Comparison of ENCODE assay signal across 8 cellular contexts in the genomic region with DNA sequence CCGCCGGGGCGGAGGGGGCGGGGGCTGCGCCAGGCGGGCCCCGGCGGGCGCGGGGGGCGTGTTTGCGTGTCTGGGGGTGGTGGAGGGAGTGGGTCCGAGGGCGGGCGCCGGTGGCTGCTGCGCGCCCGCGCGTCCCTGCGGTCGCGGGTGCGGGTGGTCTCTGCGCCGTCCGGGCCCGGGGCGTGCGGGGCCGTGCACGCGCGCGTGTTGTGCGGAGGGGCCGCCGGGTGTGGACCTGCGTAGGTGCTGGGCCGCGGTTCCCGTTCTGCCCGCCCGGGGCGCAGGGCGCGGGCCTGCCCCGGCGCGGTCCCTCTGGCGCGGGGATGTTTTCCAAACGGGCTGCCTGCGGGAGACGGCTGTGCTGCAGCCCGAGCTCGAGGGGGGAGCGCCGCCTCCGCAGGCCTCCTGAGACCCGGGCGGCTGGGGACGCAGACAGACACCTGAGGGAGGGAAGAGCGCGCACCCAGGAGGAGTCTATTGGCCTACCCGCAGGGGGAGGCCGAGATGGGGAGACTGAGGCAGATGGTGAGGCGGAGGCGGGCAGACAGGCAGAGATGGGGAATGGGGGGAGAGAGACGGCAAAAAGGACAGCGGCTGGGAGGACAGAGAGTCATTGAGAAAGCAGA. TPM values are rescaled to one million over a fixed set of nuclear protein-coding genes. Genes with fewer than 3 reads are reported as not detected.
DNase-seq lines count a peak whose midpoint lies in the region; ATAC-seq, FAIRE-seq and TF ChIP-seq lines count a peak whose summit lies in the region.

No MANE protein-coding gene starts in this region.

- BruUV-seq in Calu3 (replicated peaks; lab: Mats Ljungman, UMichigan) = no TSS peak

- H3K4me3 Mint-ChIP-seq in Calu3 (ENCODE audit: low read depth, unreplicated experiment) = peak overlapping the region; percentile 86
- peak overlapping the region; percentile 92 for H3K4me3 Mint-ChIP-seq in activated CD4-positive, alpha-beta T cell treated with anti-CD3 and anti-CD28 coated beads, Interleukin-2, amount 10 ng/mL, durations not matched to agents 24 days and 14 days

- H3K27me3 Mint-ChIP-seq in Calu3 (ENCODE audit: unreplicated experiment) = no peaks in the 10 kb centered on the region
- H3K27me3 Mint-ChIP-seq in activated CD4-positive, alpha-beta T cell treated with anti-CD3 and anti-CD28 coated beads, Interleukin-2, amount 10 ng/mL, durations not matched to agents 24 days and 14 days = no peaks in the 10 kb centered on the region

- FAIRE-seq in GM19239 (lab: Jason Lieb, UNC) = no peak

- ATAC-seq in HG03460 (IDR thresholded peaks at IDR 0.05; ENCODE audit: unreplicated experiment) (peak; percentile 17), omental fat pad (ENCODE audit: low FRiP score) (peak; percentile 55)

- H3K4me3 ChIP-seq in foreskin fibroblast (ENCODE audit: low read depth in 1 of 2, low read length in 2 of 2) = peak overlapping the region; percentile 69 to 72

- intact Hi-C loops in Calu3 (cut with micrococcal nuclease; ENCODE audit: unreplicated experiment) = no loop called here
- intact Hi-C loops in activated CD4-positive, alpha-beta T cell treated with anti-CD3 and anti-CD28 coated beads, Interleukin-2, amount 10 ng/mL, durations not matched to agents 24 days and 14 days (cut with micrococcal nuclease) = loop anchor here (5.0 kb wide), 1 partner anchor 150 kb away; a partner anchor contains a TSS

- TF ChIP-seq CTCF in Calu3 (IDR thresholded peaks at IDR 0.05; ENCODE audit: unreplicated experiment) = peak; percentile 14
- TF ChIP-seq CTCF in foreskin fibroblast (IDR thresholded peaks at IDR 0.05; ENCODE audit: low read depth, low read length) = peak; percentile 20
- peak in 1 of 3 donors; percentile 19 for TF ChIP-seq CTCF in omental fat pad (IDR thresholded peaks at IDR 0.05)

- CTCF ChIA-PET in Calu3 (lab: Charles Lee) = interaction anchor here (0.6 to 1.9 kb wide), 6 partner anchors 12 to 178 kb away, joined by 3 to 14 read pairs (median 6); a partner anchor contains a TSS

- H3K4me1 Mint-ChIP-seq in Calu3 (ENCODE audit: low read depth, unreplicated experiment) = peaks cover 8% of the 10 kb centered on the region
- peaks cover 32% of the 10 kb centered on the region for H3K4me1 Mint-ChIP-seq in activated CD4-positive, alpha-beta T cell treated with anti-CD3 and anti-CD28 coated beads, Interleukin-2, amount 10 ng/mL, durations not matched to agents 24 days and 14 days

- peaks cover 2% of the 10 kb centered on the region for H3K9me3 Mint-ChIP-seq in Calu3 (ENCODE audit: low read depth, unreplicated experiment)
- H3K9me3 Mint-ChIP-seq in activated CD4-positive, alpha-beta T cell treated with anti-CD3 and anti-CD28 coated beads, Interleukin-2, amount 10 ng/mL, durations not matched to agents 24 days and 14 days = peaks cover 6% of the 10 kb centered on the region

- no peak overlapping the region for H3K27ac Mint-ChIP-seq in Calu3 (ENCODE audit: unreplicated experiment)
- H3K27ac Mint-ChIP-seq in activated CD4-positive, alpha-beta T cell treated with anti-CD3 and anti-CD28 coated beads, Interleukin-2, amount 10 ng/mL, durations not matched to agents 24 days and 14 days = peak overlapping the region; percentile 83

- H3K36me3 Mint-ChIP-seq in Calu3 (ENCODE audit: insufficient read depth, unreplicated experiment) = peaks cover 25% of the 10 kb centered on the region
- H3K36me3 Mint-ChIP-seq in activated CD4-positive, alpha-beta T cell treated with anti-CD3 and anti-CD28 coated beads, Interleukin-2, amount 10 ng/mL, durations not matched to agents 24 days and 14 days (ENCODE audit: low read depth) = peaks cover 3% of the 10 kb centered on the region

- peak; percentile 63 for DNase-seq in Calu3
- DNase-seq in GM19239 (ENCODE audit: insufficient read length, low spot score) = peak; percentile 68
- no peak for DNase-seq in activated CD4-positive, alpha-beta T cell treated with anti-CD3 and anti-CD28 coated beads, Interleukin-2, amount 10 ng/mL, durations not matched to agents 24 days and 14 days
- peak; percentile 31 to 68 for DNase-seq in foreskin fibroblast
- no peak for DNase-seq in omental fat pad (ENCODE audit: low spot score)
- DNase-seq in foreskin melanocyte = no peak
- DNase-seq in activated effector memory CD4-positive, alpha-beta T cell treated with Interleukin-2 at 50 U/mL for 16 hours = no peak

RNA-seq across cellular contexts. Expression of a gene that starts 0.4 kb away (rescaled TPM):
- total RNA-seq in Calu3 (2022) (7.6 and 8.1 TPM in 2 replicates), omental fat pad (10 to 100 TPM in 2 of 4 donors, 1 to 10 TPM in 2; 9.2 to 16.3 (median 12.5) TPM)
- total RNA-seq in activated CD4-positive, alpha-beta T cell treated with anti-CD3 and anti-CD28 coated beads, Interleukin-2, amount 10 ng/mL, durations not matched to agents 24 days and 14 days = 16.1 and 18.3 TPM in 2 replicates

RNA-seq across cellular contexts. Expression of a gene that starts 13.1 kb away (rescaled TPM):
- total RNA-seq in Calu3 (2022) (57.4 and 58.0 TPM in 2 replicates), omental fat pad (10 to 100 TPM; 13.9 to 23.9 (median 21.0) TPM)
- total RNA-seq in activated CD4-positive, alpha-beta T cell treated with anti-CD3 and anti-CD28 coated beads, Interleukin-2, amount 10 ng/mL, durations not matched to agents 24 days and 14 days = 97.1 and 106 TPM in 2 replicates

RNA-seq across cellular contexts. Expression of a gene that starts 28.5 kb away (rescaled TPM):
- total RNA-seq in Calu3 (2022) = 76.1 and 79.6 TPM in 2 replicates
- 102 TPM in 2 replicates for total RNA-seq in activated CD4-positive, alpha-beta T cell treated with anti-CD3 and anti-CD28 coated beads, Interleukin-2, amount 10 ng/mL, durations not matched to agents 24 days and 14 days
- 10 to 100 TPM; 29.2 to 38.0 (median 32.3) TPM for total RNA-seq in omental fat pad

RNA-seq across cellular contexts. Expression of a gene that starts 43.3 kb away (rescaled TPM):
- 32.2 and 38.2 TPM in 2 replicates for total RNA-seq in Calu3 (2022)
- 17.6 and 18.3 TPM in 2 replicates for total RNA-seq in activated CD4-positive, alpha-beta T cell treated with anti-CD3 and anti-CD28 coated beads, Interleukin-2, amount 10 ng/mL, durations not matched to agents 24 days and 14 days
- total RNA-seq in omental fat pad = 10 to 100 TPM; 35.5 to 71.9 (median 37.9) TPM

RNA-seq across cellular contexts. Expression of a gene that starts 46.3 kb away (rescaled TPM):
- total RNA-seq in Calu3 (2022) (not detected in 2 replicates), omental fat pad (under 1 TPM in 1 of 4 donors, not detected in 3; 0.19 TPM)
- total RNA-seq in activated CD4-positive, alpha-beta T cell treated with anti-CD3 and anti-CD28 coated beads, Interleukin-2, amount 10 ng/mL, durations not matched to agents 24 days and 14 days = 0.09 TPM in 1 of 2 replicates, not detected in the other

Comparison
In these comparisons a context has a peak if more than half of its experiments do, and no peak if none do; other contexts are left out.
1. DNase-seq: peak in Calu3 (single experiment), GM19239 (single experiment) and foreskin fibroblast (2 of 2); none in activated CD4-positive, alpha-beta T cell treated with anti-CD3 and anti-CD28 coated beads, Interleukin-2, amount 10 ng/mL, durations not matched to agents 24 days and 14 days (single experiment), omental fat pad (single experiment), foreskin melanocyte (single experiment) and activated effector memory CD4-positive, alpha-beta T cell treated with Interleukin-2 at 50 U/mL for 16 hours (single experiment).